Comparison of ENCODE assay signal across 23 cellular contexts in genomic region chr7:123705217-123705901, GRCh38. TPM values are rescaled to one million over a fixed set of nuclear protein-coding genes. Genes with fewer than 3 reads are reported as not detected.
DNase-seq lines count a peak whose midpoint lies in the region; ATAC-seq, FAIRE-seq and TF ChIP-seq lines count a peak whose summit lies in the region.
"Had no signal": no experiment of that assay in that cellular context is flagged by ENCODE, and none has a peak within 500 bp of the region (broad histone marks: within the 10 kb centered on the region; RNA-seq: fewer than 3 reads in every experiment).

No MANE protein-coding gene starts in this region.

- peaks cover under 1% of the 10 kb centered on the region for H3K4me1 Mint-ChIP-seq in activated CD8-positive, alpha-beta T cell treated with anti-CD3 and anti-CD28 coated beads for 36 hours (ENCODE audit: low read depth)
- peaks cover 9% of the 10 kb centered on the region for H3K4me1 Mint-ChIP-seq in activated CD8-positive, alpha-beta T cell treated with anti-CD3 and anti-CD28 coated beads, Interleukin-2, amount 10 ng/mL, durations not matched to agents 7 days and 5 days (ENCODE audit: low read depth)
- peaks cover under 1% of the 10 kb centered on the region for H3K4me1 Mint-ChIP-seq in nephron progenitor cell

- no peaks in the 10 kb centered on the region for H3K9me1 ChIP-seq in K562 (ENCODE audit: control insufficient read depth, insufficient read depth, low read length)

- no peak for DNase-seq in activated CD8-positive, alpha-beta T cell treated with anti-CD3 and anti-CD28 coated beads for 36 hours
- no peak for DNase-seq in activated CD8-positive, alpha-beta T cell treated with anti-CD3 and anti-CD28 coated beads, Interleukin-2, amount 10 ng/mL, durations not matched to agents 7 days and 5 days
- DNase-seq in GM12892 (ENCODE audit: insufficient read length) = no peak
- no peak for DNase-seq in K562 (ENCODE audit: extremely low read depth in 1 of 4, low spot score in 3 of 4)
- DNase-seq in nephron progenitor cell = no peak
- DNase-seq in BE2C = no peak
- no peak for DNase-seq in stimulated activated CD4-positive, alpha-beta T cell treated with anti-CD3 and anti-CD28 coated beads, Interleukin-4, amount 100 ng/mL, for 4 hours
- DNase-seq: 8988T; DMS79 treated with DMSO at 0.1 percent for 48 hours; GOT3; NCI-H1436; NCI-H2029; NCI-H2171 treated with DMSO at 0.1 percent for 48 hours; NCI-H446 treated with DMSO at 0.1 percent for 48 hours; NK-92 treated with Interleukin-12 subunit alpha and Interleukin-12 subunit beta, amount 100 ng/mL, for 24 hours; RPMI8226; SIG-M5 had no signal

- TF ChIP-seq RAD21 in K562 (CRISPR knock-in tag; conservative IDR thresholded peaks at IDR 0.05 in 1 of 2, IDR thresholded peaks at IDR 0.05 in 1 of 2) = no peak

- ATAC-seq in activated CD8-positive, alpha-beta T cell treated with anti-CD3 and anti-CD28 coated beads for 36 hours = no peak
- no peak for ATAC-seq in activated CD8-positive, alpha-beta T cell treated with anti-CD3 and anti-CD28 coated beads, Interleukin-2, amount 10 ng/mL, durations not matched to agents 7 days and 5 days
- ATAC-seq in K562 (peak; percentile 17), GM21367 (IDR thresholded peaks at IDR 0.05; ENCODE audit: unreplicated experiment) (no peak)

- WGBS in K562 (ENCODE audit: insufficient coverage, low coverage, missing lambda C conversion rate) = 76% methylated on average over 1 of the region's 1 CpG

- peak overlapping the region; percentile 4 for H3K27ac Mint-ChIP-seq in activated CD8-positive, alpha-beta T cell treated with anti-CD3 and anti-CD28 coated beads for 36 hours
- H3K27ac Mint-ChIP-seq in activated CD8-positive, alpha-beta T cell treated with anti-CD3 and anti-CD28 coated beads, Interleukin-2, amount 10 ng/mL, durations not matched to agents 7 days and 5 days = no peak overlapping the region
- peak overlapping the region; percentile 89 for H3K27ac Mint-ChIP-seq in nephron progenitor cell

- H3K9me3 ChIP-seq in K562 (replicated peaks; ENCODE audit: control insufficient read depth, insufficient read depth, low read depth, low read length) (no peaks in the 10 kb centered on the region), BE2C (no peaks in the 10 kb centered on the region)
- H3K9me3 ChIP-seq: BLaER1 had no signal

- no peak for TF ChIP-seq EP300 in K562 (IDR thresholded peaks at IDR 0.05; ENCODE audit: low read length)

- H3K27ac ChIP-seq in K562 (ENCODE audit: extremely low read depth, low read depth, low read length) = no peak overlapping the region
- H3K27ac ChIP-seq: BLaER1, KMS-11 had no signal

- peaks cover 10% of the 10 kb centered on the region for H3K36me3 Mint-ChIP-seq in activated CD8-positive, alpha-beta T cell treated with anti-CD3 and anti-CD28 coated beads for 36 hours (ENCODE audit: low read depth)
- peaks cover 25% of the 10 kb centered on the region for H3K36me3 Mint-ChIP-seq in activated CD8-positive, alpha-beta T cell treated with anti-CD3 and anti-CD28 coated beads, Interleukin-2, amount 10 ng/mL, durations not matched to agents 7 days and 5 days (ENCODE audit: low read depth)
- peaks cover 33% of the 10 kb centered on the region for H3K36me3 Mint-ChIP-seq in nephron progenitor cell (ENCODE audit: low read depth)

- intact Hi-C loops in activated CD8-positive, alpha-beta T cell treated with anti-CD3 and anti-CD28 coated beads for 36 hours (cut with micrococcal nuclease) = no loop called here
- intact Hi-C loops in K562 (cut with micrococcal nuclease) = no loop called here

- TF ChIP-seq POLR2A in GM12892 (IDR thresholded peaks at IDR 0.05; ENCODE audit: low read depth, low read length) (no peak), K562 (conservative IDR thresholded peaks at IDR 0.05) (no peak)

- H3K36me3 ChIP-seq in K562 (ENCODE audit: control insufficient read depth, insufficient read depth, low read length) (peaks cover 80% of the 10 kb centered on the region), BE2C (peaks cover 35% of the 10 kb centered on the region)

- H3K4me1 ChIP-seq in K562 (replicated peaks in 1 of 2; ENCODE audit: control insufficient read depth in 2 of 2, insufficient read depth in 2 of 2, low read length in 2 of 2) = peaks cover 0 to 10% of the 10 kb centered on the region in 2 experiments; a peak in 3 of 5 replicates
- peaks cover under 1% of the 10 kb centered on the region; the same call in 1 of the 2 replicates for H3K4me1 ChIP-seq in BE2C
- H3K4me1 ChIP-seq: BLaER1 had no signal

- H3K4me2 ChIP-seq in K562 (ENCODE audit: insufficient read depth, low read length) = no peak overlapping the region
- H3K4me2 ChIP-seq: BLaER1, KMS-11 had no signal

- FAIRE-seq in GM12892 (lab: Jason Lieb, UNC) (peak; percentile 42), K562 (lab: Jason Lieb, UNC) (no peak)

- TF ChIP-seq CTCF in activated CD8-positive, alpha-beta T cell treated with anti-CD3 and anti-CD28 coated beads for 36 hours (IDR thresholded peaks at IDR 0.05) = no peak
- TF ChIP-seq CTCF in K562 (IDR thresholded peaks at IDR 0.05 in 2 of 3, conservative IDR thresholded peaks at IDR 0.05 in 1 of 3; ENCODE audit: insufficient read depth in 2 of 3, low read depth in 1 of 3, low read length in 3 of 3) (no peak), nephron progenitor cell (IDR thresholded peaks at IDR 0.05) (no peak), BE2C (IDR thresholded peaks at IDR 0.05; ENCODE audit: low read depth, low read length) (no peak)

- H3K27me3 Mint-ChIP-seq in activated CD8-positive, alpha-beta T cell treated with anti-CD3 and anti-CD28 coated beads for 36 hours = no peaks in the 10 kb centered on the region
- H3K27me3 Mint-ChIP-seq in activated CD8-positive, alpha-beta T cell treated with anti-CD3 and anti-CD28 coated beads, Interleukin-2, amount 10 ng/mL, durations not matched to agents 7 days and 5 days (ENCODE audit: low read depth) = no peaks in the 10 kb centered on the region
- H3K27me3 Mint-ChIP-seq in nephron progenitor cell (ENCODE audit: low read depth, poor library complexity) = no peaks in the 10 kb centered on the region

- no peaks in the 10 kb centered on the region for H3K27me3 ChIP-seq in K562 (ENCODE audit: control insufficient read depth in 2 of 2, insufficient read depth in 2 of 2, low read length in 2 of 2)
- H3K27me3 ChIP-seq in BE2C = no peaks in the 10 kb centered on the region
- H3K27me3 ChIP-seq: BLaER1 had no signal

- H3K4me3 ChIP-seq in K562 (no peak overlapping the region), BE2C (ENCODE audit: low read depth, low read length) (no peak overlapping the region)
- H3K4me3 ChIP-seq: BLaER1 had no signal

- CTCF ChIA-PET in activated CD8-positive, alpha-beta T cell treated with anti-CD3 and anti-CD28 coated beads for 36 hours (lab: Charles Lee) = no interaction called here
- CTCF ChIA-PET in activated CD8-positive, alpha-beta T cell treated with anti-CD3 and anti-CD28 coated beads, Interleukin-2, amount 10 ng/mL, durations not matched to agents 7 days and 5 days (lab: Charles Lee) = interaction anchor here (2.7 to 3.2 kb wide), 2 partner anchors 24 to 44 kb away, joined by 8 to 10 read pairs; partner anchors contain the start of gene WASL
- CTCF ChIA-PET in K562 (lab: Yijun Ruan, JAX; ENCODE audit: low intra/inter-chr PET ratio) = interaction anchor here (0.6 kb wide), 1 partner anchor 43 kb away, joined by 4 read pairs; no protein-coding TSS in a partner anchor

- no peaks in the 10 kb centered on the region for H4K20me1 ChIP-seq in K562 (replicated peaks; ENCODE audit: control insufficient read depth, insufficient read depth, low read length)

- in situ Hi-C loops in K562 (cut with MboI) = no loop called here

- no peak overlapping the region for H3K9ac ChIP-seq in K562 (ENCODE audit: insufficient read depth in 1 of 2, low read depth in 2 of 2, low read length in 2 of 2)
- H3K9ac ChIP-seq: BLaER1, KMS-11 had no signal

- no peaks in the 10 kb centered on the region for H3K9me3 Mint-ChIP-seq in activated CD8-positive, alpha-beta T cell treated with anti-CD3 and anti-CD28 coated beads for 36 hours
- H3K9me3 Mint-ChIP-seq in activated CD8-positive, alpha-beta T cell treated with anti-CD3 and anti-CD28 coated beads, Interleukin-2, amount 10 ng/mL, durations not matched to agents 7 days and 5 days (ENCODE audit: insufficient read depth) = no peaks in the 10 kb centered on the region
- no peaks in the 10 kb centered on the region for H3K9me3 Mint-ChIP-seq in nephron progenitor cell

- POLR2A ChIA-PET in activated CD8-positive, alpha-beta T cell treated with anti-CD3 and anti-CD28 coated beads for 36 hours (lab: Charles Lee) = interaction anchor here (0.5 kb wide), 1 partner anchor 185 kb away, joined by 3 read pairs; no protein-coding TSS in a partner anchor
- POLR2A ChIA-PET in activated CD8-positive, alpha-beta T cell treated with anti-CD3 and anti-CD28 coated beads, Interleukin-2, amount 10 ng/mL, durations not matched to agents 7 days and 5 days (lab: Charles Lee) = no interaction called here
- POLR2A ChIA-PET in K562 (lab: Yijun Ruan, JAX) = interaction anchor here (1.0 kb wide), 1 partner anchor 18 kb away, joined by 3 read pairs; no protein-coding TSS in a partner anchor

- H3K79me2 ChIP-seq in K562 (ENCODE audit: control insufficient read depth, insufficient read depth, low read length) = peaks cover 18% of the 10 kb centered on the region

- no peak overlapping the region for H3K4me3 Mint-ChIP-seq in activated CD8-positive, alpha-beta T cell treated with anti-CD3 and anti-CD28 coated beads for 36 hours
- H3K4me3 Mint-ChIP-seq in activated CD8-positive, alpha-beta T cell treated with anti-CD3 and anti-CD28 coated beads, Interleukin-2, amount 10 ng/mL, durations not matched to agents 7 days and 5 days = no peak overlapping the region
- no peak overlapping the region for H3K4me3 Mint-ChIP-seq in nephron progenitor cell

- no TSS peak for BruUV-seq in K562 (replicated peaks; lab: Mats Ljungman, UMichigan)

- no peak overlapping the region for H2AFZ ChIP-seq in K562 (ENCODE audit: low read depth, low read length)

RNA-seq across cellular contexts. Expression of gene WASL, which starts 43.4 kb away (rescaled TPM):
- 1 to 10 TPM; 5.8 to 5.9 TPM for total RNA-seq in activated CD8-positive, alpha-beta T cell treated with anti-CD3 and anti-CD28 coated beads for 36 hours
- 1 to 10 TPM; 7.5 to 7.6 TPM for total RNA-seq in activated CD8-positive, alpha-beta T cell treated with anti-CD3 and anti-CD28 coated beads, Interleukin-2, amount 10 ng/mL, durations not matched to agents 7 days and 5 days
- polyA plus RNA-seq in GM12892 (2012; ENCODE audit: missing spikeins) = 3.2 TPM
- total RNA-seq in K562 (2011; cell fraction: chromatin; rRNA removed; ENCODE audit: low replicate concordance) = 10.9 and 28.5 TPM in 2 replicates
- 10.0 and 12.2 TPM in 2 replicates for total RNA-seq in K562 (2011; cell fraction: nucleolus; rRNA removed)
- total RNA-seq in K562 (2011; cell fraction: nucleoplasm; rRNA removed) = 19.1 and 41.4 TPM in 2 replicates
- total RNA-seq in K562 (2014; rRNA removed) (4.1 and 5.9 TPM in 2 replicates), K562 (2014; rRNA removed; fragmentation: Illumina TruSeq; extraction: Trizol) (9.6 and 9.9 TPM in 2 replicates), K562 (2015; rRNA removed; fragmentation: Illumina TruSeq; extraction: Trizol) (8.5 and 8.7 TPM in 2 replicates), K562 (2021) (12.9 and 13.9 TPM in 2 replicates)
- polyA plus RNA-seq in K562 (2011; rRNA removed) (5.6 and 8.3 TPM in 2 replicates), K562 (2014; fragmentation: Illumina TruSeq; extraction: Trizol) (10.2 and 10.9 TPM in 2 replicates), K562 (2014; fragmentation: Nextera tagmentation; extraction: Ambion mirVana) (1 to 10 TPM; 3.2 to 4.4 TPM), K562 (2014; rRNA removed) (6.6 and 8.1 TPM in 2 replicates)
- 2.0 and 2.8 TPM in 2 replicates for polyA plus RNA-seq in K562 (2011; cell fraction: cytosol; rRNA removed)
- 10.4 and 11.6 TPM in 2 replicates for polyA plus RNA-seq in K562 (2011; cell fraction: nucleus; rRNA removed)
- polyA plus RNA-seq in K562 (2012) = 8.4 and 12.5 TPM in 2 replicates
- 7.6 and 9.3 TPM in 2 replicates for polyA minus RNA-seq in K562 (2011; rRNA and poly(A)+ RNA removed)
- polyA minus RNA-seq in K562 (2011; cell fraction: cytosol; rRNA and poly(A)+ RNA removed) = 4.5 and 6.2 TPM in 2 replicates
- polyA minus RNA-seq in K562 (2011; cell fraction: nucleus; rRNA and poly(A)+ RNA removed) = 29.4 and 36.2 TPM in 2 replicates
- polyA plus RNA-seq in BE2C (2012; ENCODE audit: insufficient read depth, insufficient read length, low read depth) = 22.4 TPM

RNA-seq across cellular contexts. Expression of gene LMOD2, which starts 49.7 kb away (rescaled TPM):
- not detected for total RNA-seq in activated CD8-positive, alpha-beta T cell treated with anti-CD3 and anti-CD28 coated beads for 36 hours
- total RNA-seq in activated CD8-positive, alpha-beta T cell treated with anti-CD3 and anti-CD28 coated beads, Interleukin-2, amount 10 ng/mL, durations not matched to agents 7 days and 5 days = not detected
- polyA plus RNA-seq in GM12892 (2012; ENCODE audit: missing spikeins) = not detected
- total RNA-seq in K562 (2011; cell fraction: chromatin; rRNA removed; ENCODE audit: low replicate concordance) = not detected in 2 replicates
- total RNA-seq in K562 (2011; cell fraction: nucleolus; rRNA removed) = not detected in 2 replicates
- not detected in 2 replicates for total RNA-seq in K562 (2011; cell fraction: nucleoplasm; rRNA removed)
- total RNA-seq in K562 (2014; rRNA removed) = not detected in 2 replicates
- not detected in 2 replicates for total RNA-seq in K562 (2014; rRNA removed; fragmentation: Illumina TruSeq; extraction: Trizol)
- not detected in 2 replicates for total RNA-seq in K562 (2015; rRNA removed; fragmentation: Illumina TruSeq; extraction: Trizol)
- 0.13 TPM in 1 of 2 replicates, not detected in the other for total RNA-seq in K562 (2021)
- not detected in 2 replicates for polyA plus RNA-seq in K562 (2011; rRNA removed)
- polyA plus RNA-seq in K562 (2011; cell fraction: cytosol; rRNA removed) = not detected in 2 replicates
- polyA plus RNA-seq in K562 (2011; cell fraction: nucleus; rRNA removed) = not detected in 2 replicates
- polyA plus RNA-seq in K562 (2012) = 0.08 TPM in 2 replicates
- not detected in 2 replicates for polyA plus RNA-seq in K562 (2014; fragmentation: Illumina TruSeq; extraction: Trizol)
- polyA plus RNA-seq in K562 (2014; fragmentation: Nextera tagmentation; extraction: Ambion mirVana) = under 1 TPM in 1 of 2 experiments, not detected in 1; 0.04 TPM
- polyA plus RNA-seq in K562 (2014; rRNA removed) = not detected in 2 replicates
- polyA minus RNA-seq in K562 (2011; rRNA and poly(A)+ RNA removed) = not detected in 2 replicates
- not detected in 2 replicates for polyA minus RNA-seq in K562 (2011; cell fraction: cytosol; rRNA and poly(A)+ RNA removed)
- polyA minus RNA-seq in K562 (2011; cell fraction: nucleus; rRNA and poly(A)+ RNA removed) = not detected in 2 replicates
- polyA plus RNA-seq in BE2C (2012; ENCODE audit: insufficient read depth, insufficient read length, low read depth) = not detected
- total RNA-seq: G401, M059J, OCI-LY7 had no signal
